ENCODE assay signal across 32 cellular contexts in genomic region chr1:238621405-238621804, GRCh38.
"Had no signal": no experiment of that assay in that cellular context is flagged by ENCODE, and none has a peak within 500 bp of the region (broad histone marks: within the 10 kb centered on the region; RNA-seq: fewer than 3 reads in every experiment).

No MANE protein-coding gene starts in this region.

- ATAC-seq: activated CD4-positive, CD25-positive, alpha-beta regulatory T cell treated with anti-CD3 and anti-CD28 coated beads, Interleukin-2, amount 50 U/mL, for 24 hours; activated CD8-positive, alpha-beta T cell treated with anti-CD3 and anti-CD28 coated beads for 36 hours; activated naive CD8-positive, alpha-beta T cell treated with anti-CD3 and anti-CD28 coated beads, Interleukin-2, amount 50 U/mL, for 24 hours; activated T-cell treated with anti-CD3 and anti-CD28 coated beads, Interleukin-2, amount 50 U/mL, for 4 hours; activated T-helper 17 cell treated with anti-CD3 and anti-CD28 coated beads, Interleukin-2, amount 50 U/mL, for 72 hours; esophagus mucosa; foreskin keratinocyte; gastrocnemius medialis; heart left ventricle; T-helper 17 cell had no signal

- H3K9me3 Mint-ChIP-seq: activated B cell treated with CpG ODN at 0.5 μM for 24 hours; activated naive CD4-positive, alpha-beta T cell treated with anti-CD3 and anti-CD28 coated beads, Interleukin-2, amount 50 U/mL, for 24 hours; activated T-cell treated with anti-CD3 and anti-CD28 coated beads, Interleukin-2, amount 50 U/mL, for 4 hours; endodermal cell had no signal

- DNase-seq: activated B cell treated with CpG ODN at 0.5 μM for 24 hours; activated CD4-positive, alpha-beta T cell treated with anti-CD3 and anti-CD28 coated beads for 48 hours; activated CD4-positive, alpha-beta T cell treated with anti-CD3 and anti-CD28 coated beads, Interleukin-2, amount 50 U/mL, for 1 hour; activated CD4-positive, alpha-beta T cell treated with anti-CD3 and anti-CD28 coated beads, Interleukin-2, amount 50 U/mL, for 48 hours; activated CD8-positive, alpha-beta memory T cell treated with anti-CD3 and anti-CD28 coated beads for 24 hours; activated CD8-positive, alpha-beta T cell treated with anti-CD3 and anti-CD28 coated beads for 36 hours; activated effector memory CD4-positive, alpha-beta T cell treated with Interleukin-2 at 50 U/mL for 16 hours; activated gamma-delta T cell treated with Interleukin-2 at 50 U/mL for 16 hours; activated naive CD4-positive, alpha-beta T cell treated with Interleukin-2 at 50 U/mL for 16 hours; activated naive CD8-positive, alpha-beta T cell treated with anti-CD3 and anti-CD28 coated beads for 36 hours; activated naive CD8-positive, alpha-beta T cell treated with anti-CD3 and anti-CD28 coated beads, Interleukin-2, amount 50 U/mL, for 24 hours; activated T-cell treated with anti-CD3 and anti-CD28 coated beads, Interleukin-2, amount 50 U/mL, for 4 hours; adrenal gland; brain microvascular endothelial cell; dorsolateral prefrontal cortex; effector memory CD4-positive, alpha-beta T cell; endodermal cell; gastrocnemius medialis; glutamatergic neuron; heart left ventricle; T-helper 1 cell; T-helper 17 cell; T1000; WERI-Rb-1 had no signal

- H3K4me1 Mint-ChIP-seq: activated naive CD4-positive, alpha-beta T cell treated with anti-CD3 and anti-CD28 coated beads, Interleukin-2, amount 50 U/mL, for 24 hours; activated naive CD8-positive, alpha-beta T cell treated with anti-CD3 and anti-CD28 coated beads for 36 hours; activated naive CD8-positive, alpha-beta T cell treated with anti-CD3 and anti-CD28 coated beads, Interleukin-2, amount 50 U/mL, for 24 hours; activated T-helper 17 cell treated with anti-CD3 and anti-CD28 coated beads, Interleukin-2, amount 50 U/mL, for 72 hours; central memory CD8-positive, alpha-beta T cell; endodermal cell; T-helper 17 cell had no signal

- H3K36me3 Mint-ChIP-seq: activated naive CD4-positive, alpha-beta T cell treated with anti-CD3 and anti-CD28 coated beads, Interleukin-2, amount 50 U/mL, for 24 hours; activated naive CD8-positive, alpha-beta T cell treated with anti-CD3 and anti-CD28 coated beads for 36 hours had no signal

- H3K27me3 Mint-ChIP-seq: activated B cell treated with CpG ODN at 0.5 μM for 24 hours; activated CD8-positive, alpha-beta T cell treated with anti-CD3 and anti-CD28 coated beads for 36 hours; activated naive CD4-positive, alpha-beta T cell treated with anti-CD3 and anti-CD28 coated beads, Interleukin-2, amount 50 U/mL, for 24 hours; activated naive CD8-positive, alpha-beta T cell treated with anti-CD3 and anti-CD28 coated beads for 36 hours; activated naive CD8-positive, alpha-beta T cell treated with anti-CD3 and anti-CD28 coated beads, Interleukin-2, amount 50 U/mL, for 24 hours; activated T-helper 17 cell treated with anti-CD3 and anti-CD28 coated beads, Interleukin-2, amount 50 U/mL, for 72 hours; central memory CD8-positive, alpha-beta T cell; dendritic cell treated with granulocyte-macrophage colony-stimulating factor and Interleukin-4, amounts not matched to agents 40 ng/mL and 50 ng/mL, for 4 days; T-helper 17 cell had no signal

- H3K27ac Mint-ChIP-seq: activated B cell treated with CpG ODN at 0.5 μM for 24 hours; activated CD8-positive, alpha-beta T cell treated with anti-CD3 and anti-CD28 coated beads for 36 hours; activated naive CD4-positive, alpha-beta T cell treated with anti-CD3 and anti-CD28 coated beads, Interleukin-2, amount 50 U/mL, for 24 hours; activated naive CD8-positive, alpha-beta T cell treated with anti-CD3 and anti-CD28 coated beads for 36 hours; activated naive CD8-positive, alpha-beta T cell treated with anti-CD3 and anti-CD28 coated beads, Interleukin-2, amount 50 U/mL, for 24 hours; activated T-helper 17 cell treated with anti-CD3 and anti-CD28 coated beads, Interleukin-2, amount 50 U/mL, for 72 hours; dendritic cell treated with granulocyte-macrophage colony-stimulating factor and Interleukin-4, amounts not matched to agents 40 ng/mL and 50 ng/mL, for 4 days; endodermal cell; T-helper 17 cell; T-helper 2 cell treated with Interferon-gamma antibody and Interleukin-4, amounts not matched to agents 5 μg/mL and 100 μg/mL, for 36 hours had no signal

- H3K4me3 Mint-ChIP-seq: activated B cell treated with CpG ODN at 0.5 μM for 24 hours; activated CD8-positive, alpha-beta T cell treated with anti-CD3 and anti-CD28 coated beads for 36 hours; activated naive CD4-positive, alpha-beta T cell treated with anti-CD3 and anti-CD28 coated beads, Interleukin-2, amount 50 U/mL, for 24 hours; activated naive CD8-positive, alpha-beta T cell treated with anti-CD3 and anti-CD28 coated beads for 36 hours; activated naive CD8-positive, alpha-beta T cell treated with anti-CD3 and anti-CD28 coated beads, Interleukin-2, amount 50 U/mL, for 24 hours; activated T-cell treated with anti-CD3 and anti-CD28 coated beads, Interleukin-2, amount 50 U/mL, for 4 hours; activated T-helper 17 cell treated with anti-CD3 and anti-CD28 coated beads, Interleukin-2, amount 50 U/mL, for 72 hours; central memory CD8-positive, alpha-beta T cell; dendritic cell treated with granulocyte-macrophage colony-stimulating factor and Interleukin-4, amounts not matched to agents 40 ng/mL and 50 ng/mL, for 4 days; endodermal cell; T-helper 17 cell; T-helper 2 cell treated with Interferon-gamma antibody and Interleukin-4, amounts not matched to agents 5 μg/mL and 100 μg/mL, for 36 hours had no signal
